ENCODE assay signal across 10 cellular contexts in the genomic region with DNA sequence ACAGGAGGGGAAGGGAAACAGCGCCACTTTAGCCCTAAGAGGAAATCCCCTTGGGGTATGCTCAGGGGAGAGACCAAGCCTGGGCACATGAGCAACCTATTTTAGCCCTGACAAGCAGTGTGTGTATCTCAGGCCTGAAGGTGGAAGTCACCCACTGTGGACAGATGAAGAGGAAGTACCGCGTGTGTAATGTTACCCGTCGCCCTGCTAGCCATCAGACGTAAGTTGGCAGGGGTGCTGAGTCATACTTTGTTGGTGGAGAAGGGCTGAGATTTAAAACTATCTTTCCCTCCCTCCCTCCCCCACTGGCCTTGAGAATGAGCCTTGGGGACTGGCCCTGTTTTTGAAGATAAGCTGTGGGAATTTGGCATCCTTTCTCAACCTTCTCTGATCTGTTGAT. TPM values are rescaled to one million over a fixed set of nuclear protein-coding genes. Genes with fewer than 3 reads are reported as not detected.
DNase-seq lines count a peak whose midpoint lies in the region; ATAC-seq and TF ChIP-seq lines count a peak whose summit lies in the region.
"Had no signal": no experiment of that assay in that cellular context is flagged by ENCODE, and none has a peak within 500 bp of the region (broad histone marks: within the 10 kb centered on the region; RNA-seq: fewer than 3 reads in every experiment).

No MANE protein-coding gene starts in this region.

- H3K36me3 ChIP-seq in smooth muscle cell (ENCODE audit: low read depth) = peaks cover 10% of the 10 kb centered on the region

- H3K27ac ChIP-seq in smooth muscle cell (ENCODE audit: low read depth) = peak overlapping the region; percentile 57
- H3K27ac ChIP-seq: 22Rv1 had no signal

- H4K20me1 ChIP-seq in smooth muscle cell (ENCODE audit: low read depth) = no peaks in the 10 kb centered on the region

- ATAC-seq in esophagus mucosa = peak; percentile 54

- H3K9me3 ChIP-seq in smooth muscle cell (replicated peaks; ENCODE audit: low read depth) = no peaks in the 10 kb centered on the region

- H3K27me3 ChIP-seq in smooth muscle cell (ENCODE audit: low read depth) = no peaks in the 10 kb centered on the region

- no peak overlapping the region for H3K4me3 ChIP-seq in smooth muscle cell

- no peaks in the 10 kb centered on the region for H3F3A ChIP-seq in smooth muscle cell (ENCODE audit: low read depth)

- DNase-seq in DMS53 (lab: John Stamatoyannopoulos, UW) = peak; percentile 16
- no peak for DNase-seq in DMS53 treated with DMSO at 0.1 percent for 48 hours (lab: John Stamatoyannopoulos, UW; ENCODE audit: unreplicated experiment)
- DNase-seq in LHCN-M2 (ENCODE audit: low read depth) = peak; percentile 23
- no peak for DNase-seq in smooth muscle cell (lab: John Stamatoyannopoulos, UW; ENCODE audit: unreplicated experiment)
- DNase-seq in NCI-H748 (lab: John Stamatoyannopoulos, UW; ENCODE audit: unreplicated experiment) = no peak
- DNase-seq in DMS 273 treated with DMSO at 0.1 percent for 48 hours (lab: John Stamatoyannopoulos, UW) = no peak
- no peak for DNase-seq in NCI-H510A treated with DMSO at 0.1 percent for 48 hours (lab: John Stamatoyannopoulos, UW)
- DNase-seq: activated gamma-delta T cell had no signal

- no peaks in the 10 kb centered on the region for H3K79me2 ChIP-seq in smooth muscle cell (ENCODE audit: low read depth)

- H2AFZ ChIP-seq in smooth muscle cell (ENCODE audit: low read depth) = no peak overlapping the region

- 37% methylated on average over 6 of the region's 6 CpGs for WGBS in smooth muscle cell (ENCODE audit: low lambda C conversion rate)

- no peak for TF ChIP-seq CTCF in smooth muscle cell (IDR thresholded peaks at IDR 0.05; ENCODE audit: borderline replicate concordance, insufficient read depth, poor library complexity, severe bottlenecking)

- H3K4me2 ChIP-seq in smooth muscle cell = peak overlapping the region; percentile 28

- H3K4me1 ChIP-seq in smooth muscle cell (ENCODE audit: low read depth) = no peaks in the 10 kb centered on the region

- H3K9ac ChIP-seq in smooth muscle cell (ENCODE audit: low read depth) = no peak overlapping the region

RNA-seq across cellular contexts. Expression of a gene that starts 11.2 kb away (rescaled TPM):
- total RNA-seq in LHCN-M2 (2014; rRNA removed) (10.7 and 16.6 TPM in 2 replicates), esophagus mucosa (14.8 TPM), smooth muscle cell (10.8 and 15.3 TPM in 2 replicates)
- polyA plus RNA-seq in LHCN-M2 (2012) = 9.2 TPM
- polyA plus RNA-seq in smooth muscle cell = 4.9 and 8.1 TPM in 2 replicates

RNA-seq across cellular contexts. Expression of a gene that starts 36.7 kb away (rescaled TPM):
- 13.3 and 16.1 TPM in 2 replicates for total RNA-seq in LHCN-M2 (2014; rRNA removed)
- 5.0 TPM for polyA plus RNA-seq in LHCN-M2 (2012)
- 12.1 TPM for total RNA-seq in esophagus mucosa
- total RNA-seq in smooth muscle cell = 22.6 and 31.6 TPM in 2 replicates
- 14.3 and 22.9 TPM in 2 replicates for polyA plus RNA-seq in smooth muscle cell

Comparison
In these comparisons a context has a peak if more than half of its experiments do, and no peak if none do; other contexts are left out.
1. DNase-seq: peak in DMS53 (single experiment) and LHCN-M2 (single experiment); none in DMS53 treated with DMSO at 0.1 percent for 48 hours (single experiment), smooth muscle cell (single experiment), NCI-H748 (single experiment), DMS 273 treated with DMSO at 0.1 percent for 48 hours (single experiment) and NCI-H510A treated with DMSO at 0.1 percent for 48 hours (single experiment).